Comparison of ENCODE assay signal across 1 cellular context in the genomic region with DNA sequence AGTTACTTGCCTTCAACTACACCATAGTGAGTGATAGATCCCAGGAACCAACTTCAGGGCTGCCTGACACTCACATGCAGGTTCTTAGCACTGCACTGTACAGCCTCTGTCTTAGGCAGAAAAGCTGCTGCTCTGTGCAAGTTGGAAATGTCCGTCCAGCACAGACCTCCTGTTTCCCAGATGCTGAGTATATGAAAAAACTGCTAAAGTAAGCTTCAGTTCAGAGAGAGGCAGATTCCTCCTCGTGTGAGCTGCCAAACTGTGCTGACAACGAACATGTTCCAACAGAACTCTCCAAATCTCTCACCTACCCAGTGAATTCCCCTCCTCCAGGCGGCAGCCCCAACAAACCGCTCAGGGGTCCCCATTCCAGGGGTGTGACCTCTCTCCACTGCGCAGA.
TF ChIP-seq lines count a peak whose summit lies in the region.

No MANE protein-coding gene starts in this region.

TF ChIP-seq in H1, 55 proteins besides CTCF, POLR2A, EP300 and RAD21:
- TF ChIP-seq TAF7 (optimal IDR thresholded peaks at IDR 0.05; ENCODE audit: borderline replicate concordance, low read depth, low read length): no peak
- TF ChIP-seq RXRA (IDR thresholded peaks at IDR 0.05; ENCODE audit: insufficient read depth, low read depth, low read length): no peak
- TF ChIP-seq SP4 (IDR thresholded peaks at IDR 0.05; ENCODE audit: low read length): no peak
- no peak for TF ChIP-seq RFX5 (IDR thresholded peaks at IDR 0.05; ENCODE audit: borderline replicate concordance, low read depth, low read length)
- TF ChIP-seq HDAC6 (IDR thresholded peaks at IDR 0.05; ENCODE audit: low read depth, low read length): no peak
